23 cellular contexts compared by ENCODE assay signal in genomic region chr14:24363401-24363800, GRCh38. TPM values are rescaled to one million over a fixed set of nuclear protein-coding genes. Genes with fewer than 3 reads are reported as not detected.
"Had no signal": no experiment of that assay in that cellular context is flagged by ENCODE, and none has a peak within 500 bp of the region (broad histone marks: within the 10 kb centered on the region; RNA-seq: fewer than 3 reads in every experiment).

No MANE protein-coding gene starts in this region.

- H3K4me3 ChIP-seq: colonic mucosa, dorsolateral prefrontal cortex, esophagus muscularis mucosa, esophagus squamous epithelium, gastrocnemius medialis, gastroesophageal sphincter, heart left ventricle, heart right ventricle had no signal

- H3K27ac ChIP-seq: colonic mucosa, dorsolateral prefrontal cortex, epithelial cell of prostate, esophagus muscularis mucosa, esophagus squamous epithelium, foreskin keratinocyte, gastrocnemius medialis, gastroesophageal sphincter, heart left ventricle, heart right ventricle had no signal

- DNase-seq: colonic mucosa; cortex of kidney; dermis blood vessel endothelial cell; dorsolateral prefrontal cortex; effector CD4-positive, alpha-beta T cell; effector CD8-positive, alpha-beta T cell; effector memory CD4-positive, alpha-beta T cell; effector memory CD8-positive, alpha-beta T cell; endodermal cell; erythroblast; esophagus squamous epithelium; foreskin fibroblast; foreskin keratinocyte; foreskin melanocyte; gastrocnemius medialis; glutamatergic neuron; head of caudate nucleus; heart left ventricle; heart right ventricle had no signal

- ATAC-seq: effector memory CD8-positive, alpha-beta T cell; esophagus mucosa; foreskin keratinocyte; gastrocnemius medialis; gastroesophageal sphincter; heart left ventricle; heart right ventricle had no signal

- H3K27me3 ChIP-seq: colonic mucosa, esophagus muscularis mucosa, foreskin keratinocyte, gastroesophageal sphincter had no signal

- H3K9me3 ChIP-seq: colonic mucosa, esophagus muscularis mucosa, esophagus squamous epithelium, gastrocnemius medialis, gastroesophageal sphincter, heart left ventricle, heart right ventricle had no signal

- H3K36me3 ChIP-seq: colonic mucosa, esophagus muscularis mucosa, esophagus squamous epithelium, gastrocnemius medialis, gastroesophageal sphincter, heart left ventricle, heart right ventricle had no signal

RNA-seq across cellular contexts. Expression of gene RIPK3, which starts 23.6 kb away (rescaled TPM):
- total RNA-seq: endodermal cell had no signal

RNA-seq across cellular contexts. Expression of gene ADCY4, which starts 28.5 kb away (rescaled TPM):
- total RNA-seq: endodermal cell had no signal
